Comparison of ENCODE assay signal across 1 cellular context in the genomic region with DNA sequence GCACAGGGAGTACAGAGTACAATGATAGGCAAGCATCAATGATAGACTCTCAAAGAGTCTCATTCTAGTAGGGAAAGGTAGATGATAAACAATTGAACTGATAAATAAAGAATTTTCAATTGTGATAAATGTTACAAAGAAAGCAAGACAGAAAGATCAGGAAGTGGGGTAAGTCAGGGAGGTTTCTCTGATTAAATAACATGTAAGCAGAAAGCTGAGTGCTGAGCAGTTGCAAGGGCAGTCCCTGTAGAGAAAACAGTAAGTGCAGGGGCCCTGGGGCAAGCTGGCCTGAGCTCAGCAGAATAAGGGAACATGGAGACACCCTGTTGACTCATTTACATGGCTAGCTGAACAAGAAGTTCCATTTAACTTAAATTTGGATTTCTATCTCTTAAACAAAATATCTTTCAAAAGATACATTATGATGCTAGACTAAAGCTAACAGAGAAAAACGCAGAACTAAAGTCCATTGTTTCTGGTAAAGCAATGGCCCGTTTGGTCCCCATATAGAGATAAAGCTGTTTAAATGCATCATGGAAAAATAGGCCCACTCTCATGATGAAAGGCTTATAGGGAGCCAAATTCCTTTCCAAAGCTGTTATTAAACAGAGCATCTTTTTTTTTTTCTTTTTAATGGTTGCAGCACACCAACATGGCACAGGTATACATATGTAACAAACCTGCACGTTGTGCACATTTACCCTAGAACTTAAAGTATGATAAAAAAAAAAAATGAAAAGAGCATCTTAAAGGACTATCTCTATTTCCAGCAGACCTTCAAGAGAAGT.
TF ChIP-seq lines count a peak whose summit lies in the region.

No MANE protein-coding gene starts in this region.

TF ChIP-seq in IMR-90, 13 proteins besides CTCF, POLR2A, EP300 and RAD21:
- TF ChIP-seq MXI1 (IDR thresholded peaks at IDR 0.05; ENCODE audit: borderline replicate concordance, low read depth, low read length) = no peak
